In genomic region chr6:132368916-132369481, GRCh38 we compare ENCODE assay signal across 2 cellular contexts.
TF ChIP-seq lines count a peak whose summit lies in the region.

No MANE protein-coding gene starts in this region.

TF ChIP-seq in SK-N-SH, 30 proteins besides CTCF, POLR2A, EP300 and RAD21:
- TF ChIP-seq FOXM1 (IDR thresholded peaks at IDR 0.05; ENCODE audit: low read depth) (no peak), TAF1 (IDR thresholded peaks at IDR 0.05; ENCODE audit: borderline replicate concordance, low read depth, low read length) (no peak), MEF2A (IDR thresholded peaks at IDR 0.05; ENCODE audit: borderline replicate concordance, low read depth) (no peak), JUND (IDR thresholded peaks at IDR 0.05) (no peak)

TF ChIP-seq in HepG2, 621 proteins besides CTCF, POLR2A, EP300 and RAD21:
- TF ChIP-seq ZNF740 (CRISPR knock-in tag; IDR thresholded peaks at IDR 0.05) (no peak), ZNF251 (CRISPR knock-in tag; IDR thresholded peaks at IDR 0.05) (no peak), ZNF644 (CRISPR knock-in tag; IDR thresholded peaks at IDR 0.05; ENCODE audit: low read depth) (no peak), MIER3 (CRISPR knock-in tag; IDR thresholded peaks at IDR 0.05; ENCODE audit: borderline replicate concordance) (no peak), ZNF512 (CRISPR knock-in tag; IDR thresholded peaks at IDR 0.05) (no peak), ZNF44 (CRISPR knock-in tag; IDR thresholded peaks at IDR 0.05) (no peak), CBX5 (CRISPR knock-in tag; IDR thresholded peaks at IDR 0.05; ENCODE audit: borderline replicate concordance) (no peak), E2F1 (CRISPR knock-in tag; IDR thresholded peaks at IDR 0.05) (no peak), ZMYM4 (CRISPR knock-in tag; IDR thresholded peaks at IDR 0.05) (no peak), MXD1 (CRISPR knock-in tag; IDR thresholded peaks at IDR 0.05) (no peak), MED1 (CRISPR knock-in tag; IDR thresholded peaks at IDR 0.05) (no peak), RAD51 (IDR thresholded peaks at IDR 0.05; ENCODE audit: borderline replicate concordance) (no peak), AKAP8 (CRISPR knock-in tag; IDR thresholded peaks at IDR 0.05) (no peak), RARA (CRISPR knock-in tag; IDR thresholded peaks at IDR 0.05) (no peak), ZNF3 (CRISPR knock-in tag; IDR thresholded peaks at IDR 0.05) (no peak)
- TF ChIP-seq, protein P1, sequence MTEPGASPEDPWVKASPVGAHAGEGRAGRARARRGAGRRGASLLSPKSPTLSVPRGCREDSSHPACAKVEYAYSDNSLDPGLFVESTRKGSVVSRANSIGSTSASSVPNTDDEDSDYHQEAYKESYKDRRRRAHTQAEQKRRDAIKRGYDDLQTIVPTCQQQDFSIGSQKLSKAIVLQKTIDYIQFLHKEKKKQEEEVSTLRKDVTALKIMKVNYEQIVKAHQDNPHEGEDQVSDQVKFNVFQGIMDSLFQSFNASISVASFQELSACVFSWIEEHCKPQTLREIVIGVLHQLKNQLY (CRISPR knock-in tag; IDR thresholded peaks at IDR 0.05), result no peak
- TF ChIP-seq, protein P2, sequence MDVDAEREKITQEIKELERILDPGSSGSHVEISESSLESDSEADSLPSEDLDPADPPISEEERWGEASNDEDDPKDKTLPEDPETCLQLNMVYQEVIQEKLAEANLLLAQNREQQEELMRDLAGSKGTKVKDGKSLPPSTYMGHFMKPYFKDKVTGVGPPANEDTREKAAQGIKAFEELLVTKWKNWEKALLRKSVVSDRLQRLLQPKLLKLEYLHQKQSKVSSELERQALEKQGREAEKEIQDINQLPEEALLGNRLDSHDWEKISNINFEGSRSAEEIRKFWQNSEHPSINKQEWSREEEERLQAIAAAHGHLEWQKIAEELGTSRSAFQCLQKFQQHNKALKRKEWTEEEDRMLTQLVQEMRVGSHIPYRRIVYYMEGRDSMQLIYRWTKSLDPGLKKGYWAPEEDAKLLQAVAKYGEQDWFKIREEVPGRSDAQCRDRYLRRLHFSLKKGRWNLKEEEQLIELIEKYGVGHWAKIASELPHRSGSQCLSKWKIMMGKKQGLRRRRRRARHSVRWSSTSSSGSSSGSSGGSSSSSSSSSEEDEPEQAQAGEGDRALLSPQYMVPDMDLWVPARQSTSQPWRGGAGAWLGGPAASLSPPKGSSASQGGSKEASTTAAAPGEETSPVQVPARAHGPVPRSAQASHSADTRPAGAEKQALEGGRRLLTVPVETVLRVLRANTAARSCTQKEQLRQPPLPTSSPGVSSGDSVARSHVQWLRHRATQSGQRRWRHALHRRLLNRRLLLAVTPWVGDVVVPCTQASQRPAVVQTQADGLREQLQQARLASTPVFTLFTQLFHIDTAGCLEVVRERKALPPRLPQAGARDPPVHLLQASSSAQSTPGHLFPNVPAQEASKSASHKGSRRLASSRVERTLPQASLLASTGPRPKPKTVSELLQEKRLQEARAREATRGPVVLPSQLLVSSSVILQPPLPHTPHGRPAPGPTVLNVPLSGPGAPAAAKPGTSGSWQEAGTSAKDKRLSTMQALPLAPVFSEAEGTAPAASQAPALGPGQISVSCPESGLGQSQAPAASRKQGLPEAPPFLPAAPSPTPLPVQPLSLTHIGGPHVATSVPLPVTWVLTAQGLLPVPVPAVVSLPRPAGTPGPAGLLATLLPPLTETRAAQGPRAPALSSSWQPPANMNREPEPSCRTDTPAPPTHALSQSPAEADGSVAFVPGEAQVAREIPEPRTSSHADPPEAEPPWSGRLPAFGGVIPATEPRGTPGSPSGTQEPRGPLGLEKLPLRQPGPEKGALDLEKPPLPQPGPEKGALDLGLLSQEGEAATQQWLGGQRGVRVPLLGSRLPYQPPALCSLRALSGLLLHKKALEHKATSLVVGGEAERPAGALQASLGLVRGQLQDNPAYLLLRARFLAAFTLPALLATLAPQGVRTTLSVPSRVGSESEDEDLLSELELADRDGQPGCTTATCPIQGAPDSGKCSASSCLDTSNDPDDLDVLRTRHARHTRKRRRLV (CRISPR knock-in tag; IDR thresholded peaks at IDR 0.05), result no peak
- TF ChIP-seq, protein P3, sequence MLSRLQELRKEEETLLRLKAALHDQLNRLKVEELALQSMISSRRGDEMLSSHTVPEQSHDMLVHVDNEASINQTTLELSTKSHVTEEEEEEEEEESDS (CRISPR knock-in tag; IDR thresholded peaks at IDR 0.05; ENCODE audit: borderline replicate concordance), result no peak
